Comparison of ENCODE assay signal across 28 cellular contexts in genomic region chr14:68603682-68604360, GRCh38.
DNase-seq lines count a peak whose midpoint lies in the region; ATAC-seq and TF ChIP-seq lines count a peak whose summit lies in the region.
"Had no signal": no experiment of that assay in that cellular context is flagged by ENCODE, and none has a peak within 500 bp of the region (broad histone marks: within the 10 kb centered on the region; RNA-seq: fewer than 3 reads in every experiment).

No MANE protein-coding gene starts in this region.

- H3K27ac ChIP-seq in IMR-90 (ENCODE audit: insufficient read depth, low read length): no peak overlapping the region
- H3K27ac ChIP-seq in trophoblast cell (ENCODE audit: low read depth, low read length): peak overlapping the region; percentile 43
- no peak overlapping the region for H3K27ac ChIP-seq in upper lobe of right lung
- H3K27ac ChIP-seq: dorsolateral prefrontal cortex, neutrophil, Peyer's patch, thoracic aorta, VCaP had no signal

- H4K8ac ChIP-seq in IMR-90 (ENCODE audit: low read depth in 2 of 2, low read length in 2 of 2) (no peak overlapping the region), trophoblast cell (ENCODE audit: low read depth, low read length) (peak overlapping the region; percentile 70)

- H3K9me1 ChIP-seq in IMR-90 (ENCODE audit: insufficient read depth, low read length): peaks cover 29% of the 10 kb centered on the region

- no peak overlapping the region for H2BK5ac ChIP-seq in IMR-90 (ENCODE audit: low read depth, low read length, poor library complexity, severe bottlenecking)
- H2BK5ac ChIP-seq in trophoblast cell (ENCODE audit: low read depth, low read length, poor library complexity): peak overlapping the region; percentile 18

- intact Hi-C loops in IMR-90 (cut with micrococcal nuclease): no loop called here
- intact Hi-C loops in upper lobe of right lung (cut with DNase I): no loop called here

- WGBS in IMR-90 (ENCODE audit: extremely low coverage in 2 of 2, insufficient read length in 1 of 2), 2 experiments: 100% methylated on average over 9 of the region's 24 CpGs; no CpG with 5 or more reads in 1 of the 2 experiments
- WGBS in trophoblast cell (ENCODE audit: extremely low coverage, insufficient coverage, insufficient read length): no CpG with 5 or more reads among the region's 24 CpGs

- no peak for TF ChIP-seq RAD21 in IMR-90 (IDR thresholded peaks at IDR 0.05; ENCODE audit: low read length)

- H3K27me3 ChIP-seq in IMR-90 (ENCODE audit: control insufficient read depth, insufficient read depth, low read length) (no peaks in the 10 kb centered on the region), trophoblast cell (ENCODE audit: insufficient read depth, low read length) (no peaks in the 10 kb centered on the region), upper lobe of right lung (no peaks in the 10 kb centered on the region)
- H3K27me3 ChIP-seq: dorsolateral prefrontal cortex, gastrocnemius medialis, neutrophil, Peyer's patch, vagina had no signal

- H2BK15ac ChIP-seq in IMR-90 (ENCODE audit: low read depth, low read length): no peak overlapping the region; the same call in 2 of the 3 replicates

- no peak overlapping the region for H2BK20ac ChIP-seq in IMR-90 (ENCODE audit: low read depth, low read length)

- DNase-seq in IMR-90 (no peak), islet precursor cell (peak; percentile 83), trophoblast cell (no peak), upper lobe of right lung (peak; percentile 68), SW480 (ENCODE audit: low spot score) (no peak), SIG-M5 (lab: John Stamatoyannopoulos, UW) (no peak), DMS53 treated with DMSO at 0.1 percent for 48 hours (lab: John Stamatoyannopoulos, UW; ENCODE audit: unreplicated experiment) (no peak)
- DNase-seq: activated CD4-positive, alpha-beta T cell treated with anti-CD3 and anti-CD28 coated beads for 36 hours; amygdala; dorsolateral prefrontal cortex; Kasumi-1; left colon; mesendoderm; NCI-H1417; NCI-H2029 treated with DMSO at 0.1 percent for 48 hours; NCI-H226; NCI-H69; Peyer's patch; small intestine; stimulated activated CD4-positive, alpha-beta T cell treated with anti-CD3 and anti-CD28 coated beads, Interleukin-1b, Interleukin-23, amount 100 ng/mL, for 48 hours; stimulated activated naive CD4-positive, alpha-beta T cell treated with Interleukin-2 at 50 U/mL for 16 hours; T1000 had no signal

- H4K5ac ChIP-seq in IMR-90 (ENCODE audit: low read depth, low read length): no peak overlapping the region

- dilution Hi-C loops in IMR-90 (cut with HindIII; ENCODE audit: low sequenced_read_pairs, unreplicated experiment): no loop called here

- no peaks in the 10 kb centered on the region; the same call in 1 of the 2 replicates for H4K20me1 ChIP-seq in IMR-90 (ENCODE audit: insufficient read depth, low read length)

- no peak overlapping the region for H3K4me2 ChIP-seq in IMR-90 (ENCODE audit: low read depth, low read length)
- H3K4me2 ChIP-seq in trophoblast cell (ENCODE audit: low read length): no peak overlapping the region

- in situ Hi-C loops in IMR-90 (cut with MboI; ENCODE audit: low sequenced_read_pairs): no loop called here

- no peak overlapping the region for H3K56ac ChIP-seq in IMR-90 (ENCODE audit: extremely low read depth, insufficient read depth, low read length)

- CTCF ChIA-PET in IMR-90 (lab: Yijun Ruan, JAX): interaction anchor here (1.0 kb wide), 1 partner anchor 8 kb away, joined by 3 read pairs; no protein-coding TSS in a partner anchor

- peaks cover 5% of the 10 kb centered on the region for H3K79me2 ChIP-seq in trophoblast cell (ENCODE audit: control insufficient read depth, insufficient read depth, low read length, poor library complexity)

- no peak overlapping the region for H3K4me3 ChIP-seq in IMR-90 (ENCODE audit: insufficient read depth, low read depth, low read length)
- no peak overlapping the region for H3K4me3 ChIP-seq in trophoblast cell (ENCODE audit: low read depth, low read length)
- H3K4me3 ChIP-seq in upper lobe of right lung: no peak overlapping the region
- H3K4me3 ChIP-seq: dorsolateral prefrontal cortex, gastrocnemius medialis, Peyer's patch, thoracic aorta, vagina had no signal

- H3K79me1 ChIP-seq in IMR-90 (ENCODE audit: low read depth in 1 of 2, low read length in 2 of 2): peaks cover 0 to 7% of the 10 kb centered on the region in 2 experiments; a peak in 1 of 4 replicates
- peaks cover 35% of the 10 kb centered on the region for H3K79me1 ChIP-seq in trophoblast cell (ENCODE audit: low read length)

- no peak overlapping the region for H3K14ac ChIP-seq in IMR-90 (replicated peaks; ENCODE audit: low read depth, low read length)
- H3K14ac ChIP-seq in trophoblast cell (ENCODE audit: low read length): peak overlapping the region; percentile 12

- H2AK5ac ChIP-seq in IMR-90 (ENCODE audit: low read depth, low read length) (peak overlapping the region; percentile 12), trophoblast cell (ENCODE audit: low read length) (no peak overlapping the region)

- H2AK9ac ChIP-seq in IMR-90 (replicated peaks; ENCODE audit: low read depth, low read length, poor library complexity): no peak overlapping the region

- H3K9ac ChIP-seq in IMR-90 (ENCODE audit: low read depth, low read length) (no peak overlapping the region), trophoblast cell (ENCODE audit: low read length) (no peak overlapping the region)

- H2BK120ac ChIP-seq in IMR-90 (ENCODE audit: low read depth, low read length): no peak overlapping the region
- peak overlapping the region; percentile 90 for H2BK120ac ChIP-seq in trophoblast cell (ENCODE audit: insufficient read depth, low read length, poor library complexity)

- TF ChIP-seq CTCF in IMR-90 (conservative IDR thresholded peaks at IDR 0.05; ENCODE audit: low read depth, low read length) (no peak), upper lobe of right lung (IDR thresholded peaks at IDR 0.05) (no peak)

- H3K18ac ChIP-seq in IMR-90 (ENCODE audit: low read depth, low read length): no peak overlapping the region; the same call in 1 of the 2 replicates
- H3K18ac ChIP-seq in trophoblast cell (ENCODE audit: low read length): peak overlapping the region; percentile 12

- H2BK12ac ChIP-seq in trophoblast cell (ENCODE audit: low read length): peak overlapping the region; percentile 16

- POLR2A ChIA-PET in IMR-90 (lab: Charles Lee; ENCODE audit: unreplicated experiment): no interaction called here

- BruUV-seq in IMR-90 (replicated peaks; lab: Mats Ljungman, UMichigan): no TSS peak

- H2AFZ ChIP-seq in IMR-90 (replicated peaks; ENCODE audit: low read length, poor library complexity) (no peak overlapping the region), trophoblast cell (ENCODE audit: insufficient read depth, low read length, poor library complexity) (no peak overlapping the region)

- peaks cover 2% of the 10 kb centered on the region; the same call in 1 of the 2 replicates for H3K9me3 ChIP-seq in IMR-90 (ENCODE audit: control insufficient read depth, insufficient read depth, low read length)
- H3K9me3 ChIP-seq in trophoblast cell (ENCODE audit: insufficient read depth, low read depth, low read length): peaks cover 4% of the 10 kb centered on the region
- H3K9me3 ChIP-seq in upper lobe of right lung: no peaks in the 10 kb centered on the region
- H3K9me3 ChIP-seq: gastrocnemius medialis, neutrophil, Peyer's patch, thoracic aorta, vagina had no signal

- H3K36me3 ChIP-seq in IMR-90 (ENCODE audit: control insufficient read depth, insufficient read depth, low read length) (no peaks in the 10 kb centered on the region), trophoblast cell (ENCODE audit: control insufficient read depth in 1 of 2, insufficient read depth in 2 of 2, low read length in 2 of 2) (peaks cover 0 to 3% of the 10 kb centered on the region in 2 experiments), upper lobe of right lung (no peaks in the 10 kb centered on the region)
- H3K36me3 ChIP-seq: gastrocnemius medialis, neutrophil, Peyer's patch, thoracic aorta, vagina had no signal

- TF ChIP-seq POLR2A in IMR-90 (IDR thresholded peaks at IDR 0.05; ENCODE audit: low read depth, low read length): no peak

- no peak overlapping the region for H4K91ac ChIP-seq in IMR-90 (ENCODE audit: insufficient read depth, low read depth, low read length)
- peak overlapping the region; percentile 95 for H4K91ac ChIP-seq in trophoblast cell (ENCODE audit: low read depth, low read length)

- H3K23ac ChIP-seq in IMR-90 (ENCODE audit: low read depth, low read length): no peak overlapping the region
- no peak overlapping the region for H3K23ac ChIP-seq in trophoblast cell (ENCODE audit: low read length)

- H4K12ac ChIP-seq in trophoblast cell (ENCODE audit: low read depth, low read length): no peak overlapping the region

- H3K4ac ChIP-seq in IMR-90 (ENCODE audit: low read depth, low read length): no peak overlapping the region; the same call in 1 of the 2 replicates
- H3K4ac ChIP-seq in trophoblast cell (ENCODE audit: low read depth, low read length): no peak overlapping the region

- H3K4me1 ChIP-seq in IMR-90 (ENCODE audit: control insufficient read depth, insufficient read depth, low read length) (peaks cover 33% of the 10 kb centered on the region), trophoblast cell (ENCODE audit: control insufficient read depth in 1 of 2, insufficient read depth in 2 of 2, low read length in 2 of 2) (peaks cover 31 to 36% of the 10 kb centered on the region in 2 experiments), upper lobe of right lung (peaks cover 41% of the 10 kb centered on the region)

- ATAC-seq in IMR-90 (ENCODE audit: low read depth): no peak
- ATAC-seq in upper lobe of right lung: peak; percentile 24
- ATAC-seq: activated CD4-positive, alpha-beta T cell treated with anti-CD3 and anti-CD28 coated beads for 36 hours; gastrocnemius medialis; HCT116; left colon had no signal

TF ChIP-seq in IMR-90, 13 proteins besides CTCF, POLR2A, EP300 and RAD21 (continues in another document):
- TF ChIP-seq ELK1 (IDR thresholded peaks at IDR 0.05; ENCODE audit: borderline replicate concordance, low read depth, low read length) (no peak), CHD1 (IDR thresholded peaks at IDR 0.05; ENCODE audit: low read depth, low read length) (no peak)

Comparison
In these comparisons a context has a peak if more than half of its experiments do, and no peak if none do; other contexts are left out.
1. DNase-seq: peak in islet precursor cell (single experiment) and upper lobe of right lung (single experiment); none in IMR-90 (single experiment), trophoblast cell (0 of 2), SW480 (single experiment), SIG-M5 (single experiment) and DMS53 treated with DMSO at 0.1 percent for 48 hours (single experiment).